In the genomic region with DNA sequence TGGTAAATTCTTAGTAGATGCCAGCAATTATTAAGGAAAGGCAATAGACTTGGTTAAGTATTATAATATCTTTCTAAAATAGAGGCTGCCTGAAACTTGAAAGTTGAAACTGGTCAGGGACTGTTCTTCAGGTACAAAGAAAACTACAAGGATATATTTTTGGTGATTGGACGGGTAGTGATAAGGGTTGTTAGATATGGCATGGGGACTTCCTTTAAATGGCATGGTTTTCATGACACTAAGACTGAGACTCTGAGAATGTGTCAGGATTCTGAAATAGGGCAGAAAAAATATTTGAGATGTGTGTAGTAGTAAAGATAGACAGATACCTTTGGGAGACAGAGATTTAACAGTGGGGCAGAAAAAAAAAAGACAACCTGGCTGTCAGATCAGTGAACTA, we compare ENCODE assay signal across 28 cellular contexts.
DNase-seq lines count a peak whose midpoint lies in the region; ATAC-seq, FAIRE-seq and TF ChIP-seq lines count a peak whose summit lies in the region.
"Had no signal": no experiment of that assay in that cellular context is flagged by ENCODE, and none has a peak within 500 bp of the region (broad histone marks: within the 10 kb centered on the region; RNA-seq: fewer than 3 reads in every experiment).

No MANE protein-coding gene starts in this region.

- ATAC-seq in GM18870 (IDR thresholded peaks at IDR 0.05; ENCODE audit: unreplicated experiment), result peak; percentile 58
- ATAC-seq in HG02798 (IDR thresholded peaks at IDR 0.05; ENCODE audit: poor library complexity, unreplicated experiment), result peak; percentile 50
- ATAC-seq in GM12878, result peak; percentile 34; the same call in 2 of the 3 replicates
- ATAC-seq in lower lobe of right lung, result no peak
- no peak for ATAC-seq in natural killer cell treated with Interleukin-12 subunit alpha and Interleukin-12 subunit beta and Interleukin-15 and Interleukin-18, amount 100 ng/mL, for 72 hours
- ATAC-seq: HCT116, HepG2 had no signal

- no peak overlapping the region for H3K27ac Mint-ChIP-seq in natural killer cell treated with Interleukin-12 subunit alpha and Interleukin-12 subunit beta and Interleukin-15 and Interleukin-18, amount 100 ng/mL, for 72 hours
- H3K27ac Mint-ChIP-seq: B cell; CD4-positive, CD25-positive, alpha-beta regulatory T cell; CD8-positive, alpha-beta memory T cell; HFFc6; IgD-negative memory B cell had no signal

- H3K9ac ChIP-seq in MM.1S (ENCODE audit: low read length) (no peak overlapping the region), GM12878 (ENCODE audit: control insufficient read depth, insufficient read depth, low read length) (no peak overlapping the region)
- H3K9ac ChIP-seq: BLaER1 treated with 17β-estradiol and CSF1 and Interleukin-3, amounts not matched to agents 10 nM and 100 nM had no signal

- H3K4me2 ChIP-seq in MM.1S (ENCODE audit: low read depth, low read length), result peak overlapping the region; percentile 17
- H3K4me2 ChIP-seq in GM12878 (ENCODE audit: control insufficient read depth, insufficient read depth), result no peak overlapping the region
- H3K4me2 ChIP-seq: BLaER1 treated with 17β-estradiol and CSF1 and Interleukin-3, amounts not matched to agents 10 nM and 100 nM had no signal

- FAIRE-seq in GM12878 (lab: Jason Lieb, UNC), result no peak
- FAIRE-seq: GM18507, GM19239, HepG2, HTR-8/SVneo had no signal

- SMC1A ChIA-PET in GM12878 (lab: Charles Lee; ENCODE audit: uncharacterized antibody, unreplicated experiment), result interaction anchor here (1.1 kb wide), 1 partner anchor 9 kb away, joined by 3 read pairs; no protein-coding TSS in a partner anchor

- WGBS in GM12878 (ENCODE audit: insufficient coverage, insufficient replicate concordance, low lambda C conversion rate, missing lambda C conversion rate), result 0% methylated on average over 1 of the region's 1 CpG

- no peak for TF ChIP-seq EP300 in GM12878 (IDR thresholded peaks at IDR 0.05; ENCODE audit: borderline replicate concordance in 1 of 2, control insufficient read depth in 1 of 2, low read depth in 2 of 2, low read length in 2 of 2)

- H3K4me3 ChIP-seq in MM.1S (ENCODE audit: low read length), result no peak overlapping the region
- no peak overlapping the region for H3K4me3 ChIP-seq in GM12878
- no peak overlapping the region for H3K4me3 ChIP-seq in lower lobe of right lung
- H3K4me3 ChIP-seq: BLaER1 treated with 17β-estradiol and CSF1 and Interleukin-3, amounts not matched to agents 10 nM and 100 nM had no signal

- H3K27ac ChIP-seq in MM.1S (ENCODE audit: low read length) (peak overlapping the region; percentile 25; the same call in 1 of the 2 replicates), GM12878 (ENCODE audit: control insufficient read depth, insufficient read depth) (no peak overlapping the region), lower lobe of right lung (no peak overlapping the region), substantia nigra (ENCODE audit: low read depth, low read length, poor library complexity, severe bottlenecking) (no peak overlapping the region)
- H3K27ac ChIP-seq: BLaER1 treated with 17β-estradiol and CSF1 and Interleukin-3, amounts not matched to agents 10 nM and 100 nM had no signal

- no peaks in the 10 kb centered on the region for H3K27me3 Mint-ChIP-seq in natural killer cell treated with Interleukin-12 subunit alpha and Interleukin-12 subunit beta and Interleukin-15 and Interleukin-18, amount 100 ng/mL, for 72 hours
- H3K27me3 Mint-ChIP-seq: B cell; CD4-positive, CD25-positive, alpha-beta regulatory T cell; CD8-positive, alpha-beta memory T cell; IgD-negative memory B cell had no signal

- no peaks in the 10 kb centered on the region for H3K4me1 Mint-ChIP-seq in natural killer cell treated with Interleukin-12 subunit alpha and Interleukin-12 subunit beta and Interleukin-15 and Interleukin-18, amount 100 ng/mL, for 72 hours (ENCODE audit: low read depth in 2 of 2)
- H3K4me1 Mint-ChIP-seq: B cell; CD4-positive, CD25-positive, alpha-beta regulatory T cell; CD8-positive, alpha-beta memory T cell; IgD-negative memory B cell had no signal

- no peaks in the 10 kb centered on the region for H3K36me3 Mint-ChIP-seq in natural killer cell treated with Interleukin-12 subunit alpha and Interleukin-12 subunit beta and Interleukin-15 and Interleukin-18, amount 100 ng/mL, for 72 hours
- H3K36me3 Mint-ChIP-seq: CD4-positive, CD25-positive, alpha-beta regulatory T cell; CD8-positive, alpha-beta memory T cell; IgD-negative memory B cell had no signal

- POLR2A ChIA-PET in GM12878 (lab: Charles Lee), result no interaction called here

- H3K9me3 Mint-ChIP-seq in natural killer cell treated with Interleukin-12 subunit alpha and Interleukin-12 subunit beta and Interleukin-15 and Interleukin-18, amount 100 ng/mL, for 72 hours, result peaks cover 12% of the 10 kb centered on the region

- no peaks in the 10 kb centered on the region for H3K36me3 ChIP-seq in MM.1S (replicated peaks; ENCODE audit: insufficient read depth, low read length)
- no peaks in the 10 kb centered on the region for H3K36me3 ChIP-seq in GM12878 (ENCODE audit: control insufficient read depth in 2 of 2, insufficient read depth in 2 of 2, low read length in 1 of 2)
- H3K36me3 ChIP-seq in lower lobe of right lung, result no peaks in the 10 kb centered on the region
- H3K36me3 ChIP-seq: BLaER1 treated with 17β-estradiol and CSF1 and Interleukin-3, amounts not matched to agents 10 nM and 100 nM had no signal

- no peaks in the 10 kb centered on the region for H3K79me2 ChIP-seq in MM.1S (ENCODE audit: low read length)
- H3K79me2 ChIP-seq in GM12878 (ENCODE audit: control insufficient read depth, insufficient read depth, low read length), result no peaks in the 10 kb centered on the region

- TF ChIP-seq POLR2A in GM12878 (IDR thresholded peaks at IDR 0.05; ENCODE audit: low read depth, low read length), result no peak

- H2AFZ ChIP-seq in MM.1S (ENCODE audit: low read length) (no peak overlapping the region), GM12878 (ENCODE audit: control insufficient read depth, low read depth, low read length) (no peak overlapping the region)

- CTCF ChIA-PET in GM12878 (lab: Yijun Ruan, JAX), result interaction anchor here (0.6 kb wide), 1 partner anchor 88 kb away, joined by 3 read pairs; no protein-coding TSS in a partner anchor

- peaks cover 18% of the 10 kb centered on the region for H3K4me1 ChIP-seq in MM.1S (ENCODE audit: low read length)
- H3K4me1 ChIP-seq in GM12878 (ENCODE audit: control insufficient read depth, insufficient read depth, low read length), result no peaks in the 10 kb centered on the region
- H3K4me1 ChIP-seq in lower lobe of right lung, result no peaks in the 10 kb centered on the region
- H3K4me1 ChIP-seq: BLaER1 treated with 17β-estradiol and CSF1 and Interleukin-3, amounts not matched to agents 10 nM and 100 nM had no signal

- TF ChIP-seq RAD21 in GM12878 (IDR thresholded peaks at IDR 0.05; ENCODE audit: insufficient read depth, low read depth, low read length), result no peak

- H3K4me3 Mint-ChIP-seq in natural killer cell treated with Interleukin-12 subunit alpha and Interleukin-12 subunit beta and Interleukin-15 and Interleukin-18, amount 100 ng/mL, for 72 hours, result no peak overlapping the region
- H3K4me3 Mint-ChIP-seq: B cell; CD4-positive, CD25-positive, alpha-beta regulatory T cell; CD8-positive, alpha-beta memory T cell; HFFc6; IgD-negative memory B cell had no signal

- TF ChIP-seq CTCF in MM.1S (IDR thresholded peaks at IDR 0.05; ENCODE audit: low read length), result no peak
- TF ChIP-seq CTCF in GM12878 (IDR thresholded peaks at IDR 0.05 in 2 of 3, conservative IDR thresholded peaks at IDR 0.05 in 1 of 3; ENCODE audit: control insufficient read depth in 2 of 3, extremely low read depth in 1 of 3, insufficient read depth in 1 of 3, low read depth in 3 of 3, low read length in 3 of 3), result no peak
- TF ChIP-seq CTCF in lower lobe of right lung (IDR thresholded peaks at IDR 0.05), result no peak

- no peaks in the 10 kb centered on the region for H3K9me2 ChIP-seq in MM.1S (replicated peaks; ENCODE audit: insufficient read depth, low read length)

- intact Hi-C loops in GM12878 (cut with micrococcal nuclease; ENCODE audit: unreplicated experiment) (no loop called here), lower lobe of right lung (cut with DNase I) (no loop called here)

- DNase-seq in MM.1S (peak; percentile 10), GM12878 (ENCODE audit: low read depth, low spot score) (no peak), lower lobe of right lung (no peak), C1 segment of cervical spinal cord (lab: John Stamatoyannopoulos, UW) (no peak), substantia nigra (lab: John Stamatoyannopoulos, UW) (no peak)
- no peak for DNase-seq in natural killer cell treated with Interleukin-12 subunit alpha and Interleukin-12 subunit beta and Interleukin-15 and Interleukin-18, amount 100 ng/mL, for 72 hours (ENCODE audit: low spot score)
- DNase-seq: CD4-positive, CD25-positive, alpha-beta regulatory T cell; CD8-positive, alpha-beta memory T cell; COR-L47; DMS 273 treated with DMSO at 0.1 percent for 48 hours; DMS53; DND-41; EL; GOT3; H7; HFFc6; Karpas-422; KBM-7 had no signal

- no peaks in the 10 kb centered on the region for H3F3A ChIP-seq in MM.1S (ENCODE audit: insufficient read depth, low read length)

- BruUV-seq in GM12878 (replicated peaks; lab: Mats Ljungman, UMichigan), result no TSS peak

- H4K20me1 ChIP-seq in MM.1S (ENCODE audit: insufficient read depth, low read length), result no peaks in the 10 kb centered on the region
- H4K20me1 ChIP-seq in GM12878 (ENCODE audit: control insufficient read depth, insufficient read depth), result no peaks in the 10 kb centered on the region
- H4K20me1 ChIP-seq: BLaER1 treated with 17β-estradiol and CSF1 and Interleukin-3, amounts not matched to agents 10 nM and 100 nM had no signal

- RAD21 ChIA-PET in GM12878 (lab: Charles Lee; ENCODE audit: unreplicated experiment), result no interaction called here

- in situ Hi-C loops in GM12878 (cut with MboI), result no loop called here

- no peaks in the 10 kb centered on the region for H3K27me3 ChIP-seq in MM.1S (replicated peaks; ENCODE audit: insufficient read depth, low read length)
- H3K27me3 ChIP-seq in GM12878 (replicated peaks in 1 of 2; ENCODE audit: control insufficient read depth in 2 of 2, insufficient read depth in 2 of 2, low read length in 1 of 2), result no peaks in the 10 kb centered on the region
- H3K27me3 ChIP-seq in lower lobe of right lung (ENCODE audit: low read depth), result no peaks in the 10 kb centered on the region
- H3K27me3 ChIP-seq: BLaER1 treated with 17β-estradiol and CSF1 and Interleukin-3, amounts not matched to agents 10 nM and 100 nM had no signal

- H3K9me3 ChIP-seq in MM.1S (replicated peaks; ENCODE audit: insufficient read depth, low read length) (no peaks in the 10 kb centered on the region), GM12878 (replicated peaks; ENCODE audit: control insufficient read depth, insufficient read depth, low read length) (no peaks in the 10 kb centered on the region), lower lobe of right lung (no peaks in the 10 kb centered on the region)

TF ChIP-seq in GM12878, 131 proteins besides CTCF, POLR2A, EP300 and RAD21 (continues in another document):
- no peak for TF ChIP-seq SREBF1 (IDR thresholded peaks at IDR 0.05; ENCODE audit: low read length)

Comparison
In these comparisons a context has a peak if more than half of its experiments do, and no peak if none do; other contexts are left out.
1. ATAC-seq: peak in GM18870 (single experiment), HG02798 (single experiment) and GM12878 (single experiment); none in lower lobe of right lung (0 of 2) and natural killer cell treated with Interleukin-12 subunit alpha and Interleukin-12 subunit beta and Interleukin-15 and Interleukin-18, amount 100 ng/mL, for 72 hours (0 of 2).